ENCODE assay signal across 1 cellular context in genomic region chr17:73092518-73093135, GRCh38.
A peak's percentile ranks its signal among the peaks of the same experiment; 100 is the strongest.
TF ChIP-seq lines count a peak whose summit lies in the region.

A gene with protein sequence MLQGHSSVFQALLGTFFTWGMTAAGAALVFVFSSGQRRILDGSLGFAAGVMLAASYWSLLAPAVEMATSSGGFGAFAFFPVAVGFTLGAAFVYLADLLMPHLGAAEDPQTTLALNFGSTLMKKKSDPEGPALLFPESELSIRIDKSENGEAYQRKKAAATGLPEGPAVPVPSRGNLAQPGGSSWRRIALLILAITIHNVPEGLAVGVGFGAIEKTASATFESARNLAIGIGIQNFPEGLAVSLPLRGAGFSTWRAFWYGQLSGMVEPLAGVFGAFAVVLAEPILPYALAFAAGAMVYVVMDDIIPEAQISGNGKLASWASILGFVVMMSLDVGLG (minus strand): TSS chr17:73092688. CDS start chr17:73088764, 3,924 bp downstream.

TF ChIP-seq in K562, 482 proteins besides CTCF, POLR2A, EP300 and RAD21 (continued from another document and continues in another):
- TF ChIP-seq, protein P1, sequence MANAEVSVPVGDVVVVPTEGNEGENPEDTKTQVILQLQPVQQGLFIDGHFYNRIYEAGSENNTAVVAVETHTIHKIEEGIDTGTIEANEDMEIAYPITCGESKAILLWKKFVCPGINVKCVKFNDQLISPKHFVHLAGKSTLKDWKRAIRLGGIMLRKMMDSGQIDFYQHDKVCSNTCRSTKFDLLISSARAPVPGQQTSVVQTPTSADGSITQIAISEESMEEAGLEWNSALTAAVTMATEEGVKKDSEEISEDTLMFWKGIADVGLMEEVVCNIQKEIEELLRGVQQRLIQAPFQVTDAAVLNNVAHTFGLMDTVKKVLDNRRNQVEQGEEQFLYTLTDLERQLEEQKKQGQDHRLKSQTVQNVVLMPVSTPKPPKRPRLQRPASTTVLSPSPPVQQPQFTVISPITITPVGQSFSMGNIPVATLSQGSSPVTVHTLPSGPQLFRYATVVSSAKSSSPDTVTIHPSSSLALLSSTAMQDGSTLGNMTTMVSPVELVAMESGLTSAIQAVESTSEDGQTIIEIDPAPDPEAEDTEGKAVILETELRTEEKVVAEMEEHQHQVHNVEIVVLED (CRISPR knock-in tag; IDR thresholded peaks at IDR 0.05), result no peak
- TF ChIP-seq, protein P2, sequence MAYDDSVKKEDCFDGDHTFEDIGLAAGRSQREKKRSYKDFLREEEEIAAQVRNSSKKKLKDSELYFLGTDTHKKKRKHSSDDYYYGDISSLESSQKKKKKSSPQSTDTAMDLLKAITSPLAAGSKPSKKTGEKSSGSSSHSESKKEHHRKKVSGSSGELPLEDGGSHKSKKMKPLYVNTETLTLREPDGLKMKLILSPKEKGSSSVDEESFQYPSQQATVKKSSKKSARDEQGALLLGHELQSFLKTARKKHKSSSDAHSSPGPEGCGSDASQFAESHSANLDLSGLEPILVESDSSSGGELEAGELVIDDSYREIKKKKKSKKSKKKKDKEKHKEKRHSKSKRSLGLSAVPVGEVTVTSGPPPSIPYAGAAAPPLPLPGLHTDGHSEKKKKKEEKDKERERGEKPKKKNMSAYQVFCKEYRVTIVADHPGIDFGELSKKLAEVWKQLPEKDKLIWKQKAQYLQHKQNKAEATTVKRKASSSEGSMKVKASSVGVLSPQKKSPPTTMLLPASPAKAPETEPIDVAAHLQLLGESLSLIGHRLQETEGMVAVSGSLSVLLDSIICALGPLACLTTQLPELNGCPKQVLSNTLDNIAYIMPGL (CRISPR knock-in tag; IDR thresholded peaks at IDR 0.05), result no peak
- no peak for TF ChIP-seq PPARD (CRISPR knock-in tag; IDR thresholded peaks at IDR 0.05)
- TF ChIP-seq ZNF239 (CRISPR knock-in tag; IDR thresholded peaks at IDR 0.05), result no peak
- no peak for TF ChIP-seq GABPB2 (CRISPR knock-in tag; conservative IDR thresholded peaks at IDR 0.05)
- TF ChIP-seq KLF10 (CRISPR knock-in tag; IDR thresholded peaks at IDR 0.05), result no peak
- TF ChIP-seq NR2C1 (IDR thresholded peaks at IDR 0.05), result no peak
- no peak for TF ChIP-seq NR2C1 (tag; IDR thresholded peaks at IDR 0.05)
- TF ChIP-seq WHSC1 (IDR thresholded peaks at IDR 0.05; ENCODE audit: low read length), result no peak
- no peak for TF ChIP-seq ZBTB9 (CRISPR knock-in tag; IDR thresholded peaks at IDR 0.05)
- TF ChIP-seq GATA2 (CRISPR knock-in tag; IDR thresholded peaks at IDR 0.05), result no peak
- TF ChIP-seq ZNF830 (CRISPR knock-in tag; IDR thresholded peaks at IDR 0.05), result no peak
- no peak for TF ChIP-seq HDAC3 (IDR thresholded peaks at IDR 0.05; ENCODE audit: borderline replicate concordance, partially characterized antibody)
- no peak for TF ChIP-seq IFI16 (CRISPR knock-in tag; IDR thresholded peaks at IDR 0.05)
- TF ChIP-seq MAFF (IDR thresholded peaks at IDR 0.05; ENCODE audit: low read length), result no peak
- TF ChIP-seq NFIX (CRISPR knock-in tag; IDR thresholded peaks at IDR 0.05; ENCODE audit: low read depth), result no peak
- TF ChIP-seq CXXC5 (CRISPR knock-in tag; IDR thresholded peaks at IDR 0.05), result peak; percentile 80
- TF ChIP-seq, protein P3, sequence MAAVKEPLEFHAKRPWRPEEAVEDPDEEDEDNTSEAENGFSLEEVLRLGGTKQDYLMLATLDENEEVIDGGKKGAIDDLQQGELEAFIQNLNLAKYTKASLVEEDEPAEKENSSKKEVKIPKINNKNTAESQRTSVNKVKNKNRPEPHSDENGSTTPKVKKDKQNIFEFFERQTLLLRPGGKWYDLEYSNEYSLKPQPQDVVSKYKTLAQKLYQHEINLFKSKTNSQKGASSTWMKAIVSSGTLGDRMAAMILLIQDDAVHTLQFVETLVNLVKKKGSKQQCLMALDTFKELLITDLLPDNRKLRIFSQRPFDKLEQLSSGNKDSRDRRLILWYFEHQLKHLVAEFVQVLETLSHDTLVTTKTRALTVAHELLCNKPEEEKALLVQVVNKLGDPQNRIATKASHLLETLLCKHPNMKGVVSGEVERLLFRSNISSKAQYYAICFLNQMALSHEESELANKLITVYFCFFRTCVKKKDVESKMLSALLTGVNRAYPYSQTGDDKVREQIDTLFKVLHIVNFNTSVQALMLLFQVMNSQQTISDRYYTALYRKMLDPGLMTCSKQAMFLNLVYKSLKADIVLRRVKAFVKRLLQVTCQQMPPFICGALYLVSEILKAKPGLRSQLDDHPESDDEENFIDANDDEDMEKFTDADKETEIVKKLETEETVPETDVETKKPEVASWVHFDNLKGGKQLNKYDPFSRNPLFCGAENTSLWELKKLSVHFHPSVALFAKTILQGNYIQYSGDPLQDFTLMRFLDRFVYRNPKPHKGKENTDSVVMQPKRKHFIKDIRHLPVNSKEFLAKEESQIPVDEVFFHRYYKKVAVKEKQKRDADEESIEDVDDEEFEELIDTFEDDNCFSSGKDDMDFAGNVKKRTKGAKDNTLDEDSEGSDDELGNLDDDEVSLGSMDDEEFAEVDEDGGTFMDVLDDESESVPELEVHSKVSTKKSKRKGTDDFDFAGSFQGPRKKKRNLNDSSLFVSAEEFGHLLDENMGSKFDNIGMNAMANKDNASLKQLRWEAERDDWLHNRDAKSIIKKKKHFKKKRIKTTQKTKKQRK (IDR thresholded peaks at IDR 0.05; ENCODE audit: borderline replicate concordance, low read depth, low read length), result no peak
- TF ChIP-seq CHCHD3 (CRISPR knock-in tag; IDR thresholded peaks at IDR 0.05), result no peak
- no peak for TF ChIP-seq C11orf30 (IDR thresholded peaks at IDR 0.05; ENCODE audit: low read depth)
- TF ChIP-seq ZNF699 (CRISPR knock-in tag; IDR thresholded peaks at IDR 0.05; ENCODE audit: insufficient replicate concordance), result no peak
- TF ChIP-seq ZNF445 (CRISPR knock-in tag; IDR thresholded peaks at IDR 0.05; ENCODE audit: low read depth), result no peak
- no peak for TF ChIP-seq ARID3B (CRISPR knock-in tag; IDR thresholded peaks at IDR 0.05; ENCODE audit: borderline replicate concordance)
- TF ChIP-seq, protein P4, sequence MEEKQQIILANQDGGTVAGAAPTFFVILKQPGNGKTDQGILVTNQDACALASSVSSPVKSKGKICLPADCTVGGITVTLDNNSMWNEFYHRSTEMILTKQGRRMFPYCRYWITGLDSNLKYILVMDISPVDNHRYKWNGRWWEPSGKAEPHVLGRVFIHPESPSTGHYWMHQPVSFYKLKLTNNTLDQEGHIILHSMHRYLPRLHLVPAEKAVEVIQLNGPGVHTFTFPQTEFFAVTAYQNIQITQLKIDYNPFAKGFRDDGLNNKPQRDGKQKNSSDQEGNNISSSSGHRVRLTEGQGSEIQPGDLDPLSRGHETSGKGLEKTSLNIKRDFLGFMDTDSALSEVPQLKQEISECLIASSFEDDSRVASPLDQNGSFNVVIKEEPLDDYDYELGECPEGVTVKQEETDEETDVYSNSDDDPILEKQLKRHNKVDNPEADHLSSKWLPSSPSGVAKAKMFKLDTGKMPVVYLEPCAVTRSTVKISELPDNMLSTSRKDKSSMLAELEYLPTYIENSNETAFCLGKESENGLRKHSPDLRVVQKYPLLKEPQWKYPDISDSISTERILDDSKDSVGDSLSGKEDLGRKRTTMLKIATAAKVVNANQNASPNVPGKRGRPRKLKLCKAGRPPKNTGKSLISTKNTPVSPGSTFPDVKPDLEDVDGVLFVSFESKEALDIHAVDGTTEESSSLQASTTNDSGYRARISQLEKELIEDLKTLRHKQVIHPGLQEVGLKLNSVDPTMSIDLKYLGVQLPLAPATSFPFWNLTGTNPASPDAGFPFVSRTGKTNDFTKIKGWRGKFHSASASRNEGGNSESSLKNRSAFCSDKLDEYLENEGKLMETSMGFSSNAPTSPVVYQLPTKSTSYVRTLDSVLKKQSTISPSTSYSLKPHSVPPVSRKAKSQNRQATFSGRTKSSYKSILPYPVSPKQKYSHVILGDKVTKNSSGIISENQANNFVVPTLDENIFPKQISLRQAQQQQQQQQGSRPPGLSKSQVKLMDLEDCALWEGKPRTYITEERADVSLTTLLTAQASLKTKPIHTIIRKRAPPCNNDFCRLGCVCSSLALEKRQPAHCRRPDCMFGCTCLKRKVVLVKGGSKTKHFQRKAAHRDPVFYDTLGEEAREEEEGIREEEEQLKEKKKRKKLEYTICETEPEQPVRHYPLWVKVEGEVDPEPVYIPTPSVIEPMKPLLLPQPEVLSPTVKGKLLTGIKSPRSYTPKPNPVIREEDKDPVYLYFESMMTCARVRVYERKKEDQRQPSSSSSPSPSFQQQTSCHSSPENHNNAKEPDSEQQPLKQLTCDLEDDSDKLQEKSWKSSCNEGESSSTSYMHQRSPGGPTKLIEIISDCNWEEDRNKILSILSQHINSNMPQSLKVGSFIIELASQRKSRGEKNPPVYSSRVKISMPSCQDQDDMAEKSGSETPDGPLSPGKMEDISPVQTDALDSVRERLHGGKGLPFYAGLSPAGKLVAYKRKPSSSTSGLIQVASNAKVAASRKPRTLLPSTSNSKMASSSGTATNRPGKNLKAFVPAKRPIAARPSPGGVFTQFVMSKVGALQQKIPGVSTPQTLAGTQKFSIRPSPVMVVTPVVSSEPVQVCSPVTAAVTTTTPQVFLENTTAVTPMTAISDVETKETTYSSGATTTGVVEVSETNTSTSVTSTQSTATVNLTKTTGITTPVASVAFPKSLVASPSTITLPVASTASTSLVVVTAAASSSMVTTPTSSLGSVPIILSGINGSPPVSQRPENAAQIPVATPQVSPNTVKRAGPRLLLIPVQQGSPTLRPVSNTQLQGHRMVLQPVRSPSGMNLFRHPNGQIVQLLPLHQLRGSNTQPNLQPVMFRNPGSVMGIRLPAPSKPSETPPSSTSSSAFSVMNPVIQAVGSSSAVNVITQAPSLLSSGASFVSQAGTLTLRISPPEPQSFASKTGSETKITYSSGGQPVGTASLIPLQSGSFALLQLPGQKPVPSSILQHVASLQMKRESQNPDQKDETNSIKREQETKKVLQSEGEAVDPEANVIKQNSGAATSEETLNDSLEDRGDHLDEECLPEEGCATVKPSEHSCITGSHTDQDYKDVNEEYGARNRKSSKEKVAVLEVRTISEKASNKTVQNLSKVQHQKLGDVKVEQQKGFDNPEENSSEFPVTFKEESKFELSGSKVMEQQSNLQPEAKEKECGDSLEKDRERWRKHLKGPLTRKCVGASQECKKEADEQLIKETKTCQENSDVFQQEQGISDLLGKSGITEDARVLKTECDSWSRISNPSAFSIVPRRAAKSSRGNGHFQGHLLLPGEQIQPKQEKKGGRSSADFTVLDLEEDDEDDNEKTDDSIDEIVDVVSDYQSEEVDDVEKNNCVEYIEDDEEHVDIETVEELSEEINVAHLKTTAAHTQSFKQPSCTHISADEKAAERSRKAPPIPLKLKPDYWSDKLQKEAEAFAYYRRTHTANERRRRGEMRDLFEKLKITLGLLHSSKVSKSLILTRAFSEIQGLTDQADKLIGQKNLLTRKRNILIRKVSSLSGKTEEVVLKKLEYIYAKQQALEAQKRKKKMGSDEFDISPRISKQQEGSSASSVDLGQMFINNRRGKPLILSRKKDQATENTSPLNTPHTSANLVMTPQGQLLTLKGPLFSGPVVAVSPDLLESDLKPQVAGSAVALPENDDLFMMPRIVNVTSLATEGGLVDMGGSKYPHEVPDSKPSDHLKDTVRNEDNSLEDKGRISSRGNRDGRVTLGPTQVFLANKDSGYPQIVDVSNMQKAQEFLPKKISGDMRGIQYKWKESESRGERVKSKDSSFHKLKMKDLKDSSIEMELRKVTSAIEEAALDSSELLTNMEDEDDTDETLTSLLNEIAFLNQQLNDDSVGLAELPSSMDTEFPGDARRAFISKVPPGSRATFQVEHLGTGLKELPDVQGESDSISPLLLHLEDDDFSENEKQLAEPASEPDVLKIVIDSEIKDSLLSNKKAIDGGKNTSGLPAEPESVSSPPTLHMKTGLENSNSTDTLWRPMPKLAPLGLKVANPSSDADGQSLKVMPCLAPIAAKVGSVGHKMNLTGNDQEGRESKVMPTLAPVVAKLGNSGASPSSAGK (IDR thresholded peaks at IDR 0.05), result peak; percentile 62
- TF ChIP-seq HOXB6 (CRISPR knock-in tag; IDR thresholded peaks at IDR 0.05; ENCODE audit: borderline replicate concordance), result no peak
- no peak for TF ChIP-seq FIP1L1 (IDR thresholded peaks at IDR 0.05; ENCODE audit: low read depth, low read length, poor library complexity, severe bottlenecking)
- no peak for TF ChIP-seq SRSF9 (IDR thresholded peaks at IDR 0.05; ENCODE audit: borderline replicate concordance, low read depth, low read length)
- peak in 1 of 2 experiments; percentile 27; a peak in 1 of 4 replicates for TF ChIP-seq TRIM24 (IDR thresholded peaks at IDR 0.05)
- TF ChIP-seq ZFPM2 (CRISPR knock-in tag; IDR thresholded peaks at IDR 0.05), result no peak
- TF ChIP-seq LCOR (CRISPR knock-in tag; IDR thresholded peaks at IDR 0.05), result no peak
- no peak for TF ChIP-seq ARNT (IDR thresholded peaks at IDR 0.05)
- no peak for TF ChIP-seq RNF219 (CRISPR knock-in tag; IDR thresholded peaks at IDR 0.05)
